Comparison of ENCODE assay signal across 20 cellular contexts in the genomic region with DNA sequence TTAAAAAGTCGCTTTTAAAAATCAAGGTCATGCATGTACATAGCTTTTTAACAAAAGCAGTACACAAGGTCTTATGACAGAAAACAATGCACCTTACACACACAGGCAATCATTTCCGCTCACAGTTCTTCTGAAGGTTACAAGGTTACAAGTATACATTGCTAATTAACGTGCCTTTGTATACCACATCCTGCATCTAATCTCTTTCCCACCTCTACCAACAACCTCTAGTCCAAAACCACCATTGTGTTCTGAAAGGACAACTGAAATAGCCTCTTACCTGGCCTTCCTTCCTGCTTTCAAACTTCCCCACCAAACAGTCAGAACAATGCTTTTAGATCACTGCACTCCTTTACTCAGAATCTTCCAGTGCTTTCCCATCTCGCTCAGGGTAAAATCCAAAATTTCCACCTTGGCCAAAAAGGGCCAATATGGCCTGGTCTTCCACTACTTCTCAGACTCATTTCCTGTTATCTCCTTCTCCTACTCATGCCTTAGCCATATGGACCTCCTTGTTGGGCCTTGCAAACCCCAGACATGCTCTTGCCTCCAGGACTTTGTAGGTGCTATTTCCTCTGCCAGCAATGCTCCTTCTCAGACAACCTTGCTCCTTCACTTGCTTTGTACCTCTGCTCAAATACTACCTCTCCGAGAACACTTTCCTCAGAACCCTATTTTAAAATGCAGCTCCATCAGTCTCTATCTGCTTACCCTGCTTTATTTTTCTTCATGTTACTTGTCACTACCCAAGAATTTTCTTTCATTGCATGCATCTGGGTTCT.
DNase-seq lines count a peak whose midpoint lies in the region; ATAC-seq and TF ChIP-seq lines count a peak whose summit lies in the region.
"Had no signal": no experiment of that assay in that cellular context is flagged by ENCODE, and none has a peak within 500 bp of the region (broad histone marks: within the 10 kb centered on the region; RNA-seq: fewer than 3 reads in every experiment).

No MANE protein-coding gene starts in this region.

- CTCF ChIA-PET in CD4-positive, alpha-beta T cell (lab: Charles Lee), result no interaction called here
- CTCF ChIA-PET in CD8-positive, alpha-beta memory T cell (lab: Charles Lee), result no interaction called here

- TF ChIP-seq CTCF in CD4-positive, alpha-beta T cell (IDR thresholded peaks at IDR 0.05), result no peak

- DNase-seq in CD4-positive, alpha-beta T cell, result no peak
- DNase-seq in CD8-positive, alpha-beta memory T cell, result peak in 1 of 5 donors; percentile 30
- DNase-seq in T-helper 2 cell treated with Interferon-gamma antibody and Interleukin-4, amounts not matched to agents 5 μg/mL and 100 μg/mL, for 36 hours (ENCODE audit: low spot score), result no peak
- DNase-seq in immature natural killer cell (peak; percentile 32 to 42 (median 40)), NCI-H526 (lab: John Stamatoyannopoulos, UW) (no peak), posterior vena cava (ENCODE audit: low spot score) (no peak)
- DNase-seq: activated CD4-positive, alpha-beta T cell treated with anti-CD3 and anti-CD28 coated beads, Interleukin-2, amount 50 U/mL, for 1 hour; amygdala; Caco-2; EL; left cardiac atrium; NCI-H1417 treated with DMSO at 0.1 percent for 48 hours; NCI-H510A treated with DMSO at 0.1 percent for 48 hours; RPMI8226; tibial artery had no signal

- POLR2A ChIA-PET in CD4-positive, alpha-beta T cell (lab: Charles Lee), result interaction anchor here (0.6 to 1.1 kb wide), 3 partner anchors 23 to 273 kb away, joined by 3 to 6 read pairs (median 3); a partner anchor contains a TSS
- POLR2A ChIA-PET in CD8-positive, alpha-beta memory T cell (lab: Charles Lee), result no interaction called here

- peak overlapping the region; percentile 84 for H3K27ac Mint-ChIP-seq in CD4-positive, alpha-beta T cell
- peak overlapping the region; percentile 7 to 82 (median 34) for H3K27ac Mint-ChIP-seq in CD8-positive, alpha-beta memory T cell
- H3K27ac Mint-ChIP-seq in T-helper 2 cell treated with Interferon-gamma antibody and Interleukin-4, amounts not matched to agents 5 μg/mL and 100 μg/mL, for 36 hours, result peak overlapping the region; percentile 65
- H3K27ac Mint-ChIP-seq in immature natural killer cell, result peak overlapping the region; percentile 18 to 83 (median 53)
- H3K27ac Mint-ChIP-seq: stimulated activated memory B cell treated with anti-CD40 and anti-IgM and Interleukin-4, amounts not matched to agents 10 μg/mL and 1 μg/mL and 100 μg/mL, for 72 hours had no signal

- no peak overlapping the region for H3K27ac ChIP-seq in CD4-positive, alpha-beta T cell (ENCODE audit: low read depth, low read length)
- no peak overlapping the region for H3K27ac ChIP-seq in CD8-positive, alpha-beta memory T cell (ENCODE audit: low read depth, low read length)
- H3K27ac ChIP-seq: cardiac muscle cell, tibial artery had no signal

- H3K36me3 Mint-ChIP-seq in CD4-positive, alpha-beta T cell (ENCODE audit: low read depth), result peaks cover 4% of the 10 kb centered on the region
- peaks cover 5 to 20% (median 13%) of the 10 kb centered on the region in 3 donors for H3K36me3 Mint-ChIP-seq in CD8-positive, alpha-beta memory T cell
- H3K36me3 Mint-ChIP-seq in T-helper 2 cell treated with Interferon-gamma antibody and Interleukin-4, amounts not matched to agents 5 μg/mL and 100 μg/mL, for 36 hours (ENCODE audit: low read depth), result peaks cover 14% of the 10 kb centered on the region
- peaks cover 10 to 19% (median 11%) of the 10 kb centered on the region in 3 donors for H3K36me3 Mint-ChIP-seq in immature natural killer cell

- H3K27me3 Mint-ChIP-seq in CD4-positive, alpha-beta T cell, result no peaks in the 10 kb centered on the region
- no peaks in the 10 kb centered on the region for H3K27me3 Mint-ChIP-seq in CD8-positive, alpha-beta memory T cell
- no peaks in the 10 kb centered on the region for H3K27me3 Mint-ChIP-seq in T-helper 2 cell treated with Interferon-gamma antibody and Interleukin-4, amounts not matched to agents 5 μg/mL and 100 μg/mL, for 36 hours (ENCODE audit: low read depth)
- H3K27me3 Mint-ChIP-seq in immature natural killer cell (ENCODE audit: low read depth in 3 of 3), result peaks cover 0 to 4% (median 2%) of the 10 kb centered on the region in 3 donors
- H3K27me3 Mint-ChIP-seq: stimulated activated memory B cell treated with anti-CD40 and anti-IgM and Interleukin-4, amounts not matched to agents 10 μg/mL and 1 μg/mL and 100 μg/mL, for 72 hours had no signal

- no peaks in the 10 kb centered on the region for H3K9me3 ChIP-seq in CD4-positive, alpha-beta T cell (ENCODE audit: control insufficient read depth, low read length)
- H3K9me3 ChIP-seq in CD8-positive, alpha-beta memory T cell (ENCODE audit: low read length), result no peaks in the 10 kb centered on the region
- H3K9me3 ChIP-seq: tibial artery had no signal

- intact Hi-C loops in CD4-positive, alpha-beta T cell (cut with DNase I, micrococcal nuclease), result loop anchor here in 1 of 2 experiments (1.0 kb wide), 1 partner anchor 57 kb away; no protein-coding TSS in a partner anchor
- intact Hi-C loops in posterior vena cava (cut with DNase I), result no loop called here

- peaks cover 20% of the 10 kb centered on the region for H3K4me1 ChIP-seq in CD8-positive, alpha-beta memory T cell (ENCODE audit: insufficient read depth, low read length)
- H3K4me1 ChIP-seq: Caco-2, tibial artery had no signal

- H3K36me3 ChIP-seq in CD8-positive, alpha-beta memory T cell (ENCODE audit: insufficient read depth, low read length), result no peaks in the 10 kb centered on the region
- H3K36me3 ChIP-seq: cardiac muscle cell, tibial artery had no signal

- peaks cover 35% of the 10 kb centered on the region for H3K4me1 Mint-ChIP-seq in CD4-positive, alpha-beta T cell (ENCODE audit: low read depth)
- H3K4me1 Mint-ChIP-seq in CD8-positive, alpha-beta memory T cell, result peaks cover 20 to 30% (median 22%) of the 10 kb centered on the region in 3 donors
- peaks cover 20% of the 10 kb centered on the region for H3K4me1 Mint-ChIP-seq in T-helper 2 cell treated with Interferon-gamma antibody and Interleukin-4, amounts not matched to agents 5 μg/mL and 100 μg/mL, for 36 hours (ENCODE audit: low read depth)
- H3K4me1 Mint-ChIP-seq in immature natural killer cell, result peaks cover 32 to 42% of the 10 kb centered on the region in 2 donors
- H3K4me1 Mint-ChIP-seq: stimulated activated memory B cell treated with anti-CD40 and anti-IgM and Interleukin-4, amounts not matched to agents 10 μg/mL and 1 μg/mL and 100 μg/mL, for 72 hours had no signal

- no peaks in the 10 kb centered on the region for H3K27me3 ChIP-seq in CD4-positive, alpha-beta T cell (ENCODE audit: control insufficient read depth, insufficient read depth, low read length)
- no peaks in the 10 kb centered on the region for H3K27me3 ChIP-seq in CD8-positive, alpha-beta memory T cell (ENCODE audit: insufficient read depth, low read length, poor library complexity, severe bottlenecking)
- H3K27me3 ChIP-seq: cardiac muscle cell, tibial artery had no signal

- H3K4me3 ChIP-seq in CD8-positive, alpha-beta memory T cell (ENCODE audit: low read length), result no peak overlapping the region
- H3K4me3 ChIP-seq: cardiac muscle cell, tibial artery had no signal

- no peaks in the 10 kb centered on the region for H3K9me3 Mint-ChIP-seq in CD4-positive, alpha-beta T cell
- no peaks in the 10 kb centered on the region for H3K9me3 Mint-ChIP-seq in CD8-positive, alpha-beta memory T cell
- H3K9me3 Mint-ChIP-seq in T-helper 2 cell treated with Interferon-gamma antibody and Interleukin-4, amounts not matched to agents 5 μg/mL and 100 μg/mL, for 36 hours, result no peaks in the 10 kb centered on the region
- no peaks in the 10 kb centered on the region for H3K9me3 Mint-ChIP-seq in immature natural killer cell

- peak; percentile 88 for ATAC-seq in CD4-positive, alpha-beta T cell (ENCODE audit: poor library complexity)
- ATAC-seq in HG02970 (IDR thresholded peaks at IDR 0.05; ENCODE audit: low FRiP score, unreplicated experiment), result no peak
- ATAC-seq: HepG2; left cardiac atrium; SK-N-SH treated with all-trans-retinoic acid at 6 μM for 48 hours; stimulated activated memory B cell treated with anti-CD40 and anti-IgM and Interleukin-4, amounts not matched to agents 10 μg/mL and 1 μg/mL and 100 μg/mL, for 72 hours had no signal

- peak overlapping the region; percentile 31 for H3K4me3 Mint-ChIP-seq in CD4-positive, alpha-beta T cell
- peak overlapping the region in 4 of 7 donors; percentile 5 to 24 (median 14) for H3K4me3 Mint-ChIP-seq in CD8-positive, alpha-beta memory T cell
- H3K4me3 Mint-ChIP-seq in T-helper 2 cell treated with Interferon-gamma antibody and Interleukin-4, amounts not matched to agents 5 μg/mL and 100 μg/mL, for 36 hours, result peak overlapping the region; percentile 3
- H3K4me3 Mint-ChIP-seq in immature natural killer cell, result peak overlapping the region; percentile 1 to 57 (median 24)
- H3K4me3 Mint-ChIP-seq: stimulated activated memory B cell treated with anti-CD40 and anti-IgM and Interleukin-4, amounts not matched to agents 10 μg/mL and 1 μg/mL and 100 μg/mL, for 72 hours had no signal

Comparison
In these comparisons a context has a peak if more than half of its experiments do, and no peak if none do; other contexts are left out.
1. DNase-seq: peak in immature natural killer cell (3 of 3); none in CD4-positive, alpha-beta T cell (0 of 10), T-helper 2 cell treated with Interferon-gamma antibody and Interleukin-4, amounts not matched to agents 5 μg/mL and 100 μg/mL, for 36 hours (single experiment), NCI-H526 (0 of 2) and posterior vena cava (single experiment).
2. Peak in every context shown above with its lines, with median percentiles within 50 percentile points of each other: H3K27ac Mint-ChIP-seq and H3K4me3 Mint-ChIP-seq.